In the genomic region with DNA sequence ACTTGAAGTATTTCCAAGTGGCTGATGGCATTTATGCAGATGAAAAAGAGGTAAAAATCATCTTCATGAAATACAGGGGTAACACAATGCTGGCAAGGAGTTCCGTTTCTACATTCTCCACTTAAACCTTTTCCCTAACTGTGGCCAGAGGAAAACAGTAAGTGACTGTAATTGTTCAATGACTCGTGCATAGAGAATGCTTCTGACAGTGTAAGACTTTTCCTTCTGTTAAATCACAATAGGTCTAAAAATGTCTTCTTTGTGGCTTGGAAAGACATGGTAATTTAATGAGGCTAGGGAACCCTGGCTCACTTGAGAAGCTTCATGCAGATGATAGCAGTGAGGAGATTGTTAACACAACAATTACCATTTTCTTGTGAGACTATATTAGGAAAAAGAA, we compare ENCODE assay signal across 15 cellular contexts. TPM values are rescaled to one million over a fixed set of nuclear protein-coding genes. Genes with fewer than 3 reads are reported as not detected.
DNase-seq lines count a peak whose midpoint lies in the region; ATAC-seq and TF ChIP-seq lines count a peak whose summit lies in the region.
"Had no signal": no experiment of that assay in that cellular context is flagged by ENCODE, and none has a peak within 500 bp of the region (broad histone marks: within the 10 kb centered on the region; RNA-seq: fewer than 3 reads in every experiment).

No MANE protein-coding gene starts in this region.

- peak overlapping the region; percentile 72 for H3K27ac Mint-ChIP-seq in HFFc6
- peak overlapping the region in 4 of 5 experiments; percentile 13 to 82 (median 51) for H3K27ac Mint-ChIP-seq in brain
- H3K27ac Mint-ChIP-seq: activated naive CD4-positive, alpha-beta T cell treated with anti-CD3 and anti-CD28 coated beads, Interleukin-2, amount 50 U/mL, for 72 hours; natural killer cell treated with Interleukin-12 subunit alpha and Interleukin-12 subunit beta and Interleukin-15 and Interleukin-18, amount 100 ng/mL, for 72 hours had no signal

- peak; percentile 50 for DNase-seq in A673 (ENCODE audit: low spot score)
- peak; percentile 79 for DNase-seq in HFFc6
- peak; percentile 24 for DNase-seq in iPS-NIHi7 (ENCODE audit: extremely low spot score)
- no peak for DNase-seq in dorsolateral prefrontal cortex
- no peak for DNase-seq in NCI-H345 (lab: John Stamatoyannopoulos, UW)
- DNase-seq: KBM-7; NCI-H2107; stimulated activated naive CD8-positive, alpha-beta T cell treated with anti-CD3 and anti-CD28 coated beads, Interleukin-15, Interleukin-2, amounts not matched to agents 100 U/mL and 50 U/mL, for 24 hours; T1000 had no signal

- H3K4me3 Mint-ChIP-seq in HFFc6 (peak overlapping the region; percentile 64), brain (peak overlapping the region in 4 of 5 experiments; percentile 1 to 40 (median 18))
- H3K4me3 Mint-ChIP-seq: natural killer cell treated with Interleukin-12 subunit alpha and Interleukin-12 subunit beta and Interleukin-15 and Interleukin-18, amount 100 ng/mL, for 72 hours had no signal

- intact Hi-C loops in A673 (cut with micrococcal nuclease; ENCODE audit: unreplicated experiment) (no loop called here), dorsolateral prefrontal cortex (cut with DNase I) (no loop called here)

- H3K4me1 ChIP-seq in A673 (ENCODE audit: insufficient read depth, low read length, poor library complexity, severe bottlenecking), result peaks cover 14% of the 10 kb centered on the region
- H3K4me1 ChIP-seq: A549 had no signal

- H3K9me3 Mint-ChIP-seq in HFFc6 (no peaks in the 10 kb centered on the region), brain (no peaks in the 10 kb centered on the region)
- H3K9me3 Mint-ChIP-seq: activated naive CD4-positive, alpha-beta T cell treated with anti-CD3 and anti-CD28 coated beads, Interleukin-2, amount 50 U/mL, for 72 hours; natural killer cell treated with Interleukin-12 subunit alpha and Interleukin-12 subunit beta and Interleukin-15 and Interleukin-18, amount 100 ng/mL, for 72 hours had no signal

- no TSS peak for BruUV-seq in A673 (replicated peaks; lab: Mats Ljungman, UMichigan)

- H3K9me3 ChIP-seq in A673 (ENCODE audit: low read depth, low read length, poor library complexity, severe bottlenecking), result no peaks in the 10 kb centered on the region
- H3K9me3 ChIP-seq: A549 had no signal

- H3K36me3 Mint-ChIP-seq in HFFc6 (ENCODE audit: low read depth) (peaks cover 7% of the 10 kb centered on the region; the same call in 1 of the 2 replicates), brain (no peaks in the 10 kb centered on the region)
- H3K36me3 Mint-ChIP-seq: activated naive CD4-positive, alpha-beta T cell treated with anti-CD3 and anti-CD28 coated beads, Interleukin-2, amount 50 U/mL, for 72 hours; natural killer cell treated with Interleukin-12 subunit alpha and Interleukin-12 subunit beta and Interleukin-15 and Interleukin-18, amount 100 ng/mL, for 72 hours had no signal

- TF ChIP-seq CTCF in A673 (conservative IDR thresholded peaks at IDR 0.05; ENCODE audit: low read depth, low read length) (no peak), HFFc6 (IDR thresholded peaks at IDR 0.05) (no peak), brain (conservative IDR thresholded peaks at IDR 0.05) (no peak), dorsolateral prefrontal cortex (IDR thresholded peaks at IDR 0.05 in 54 of 56, conservative IDR thresholded peaks at IDR 0.05 in 2 of 56; ENCODE audit: low read depth in 1 of 56, partially characterized antibody in 56 of 56) (no peak)

- H3K27ac ChIP-seq in A673 (ENCODE audit: low read depth, low read length, poor library complexity, severe bottlenecking) (no peak overlapping the region), dorsolateral prefrontal cortex (no peak overlapping the region)
- H3K27ac ChIP-seq: A549 had no signal

- peaks cover 49% of the 10 kb centered on the region for H3K4me1 Mint-ChIP-seq in HFFc6 (ENCODE audit: low read depth)
- H3K4me1 Mint-ChIP-seq in brain, result peaks cover 35% of the 10 kb centered on the region

- POLR2A ChIA-PET in A673 (lab: Charles Lee; ENCODE audit: low non-redundant PET), result interaction anchor here (0.8 kb wide), 1 partner anchor 856 kb away, joined by 5 read pairs; no protein-coding TSS in a partner anchor

- H3K36me3 ChIP-seq in A673 (ENCODE audit: insufficient read depth, low read length, poor library complexity, severe bottlenecking), result no peaks in the 10 kb centered on the region

- H3K27me3 ChIP-seq in A673 (replicated peaks; ENCODE audit: insufficient read depth, low read depth, low read length, poor library complexity) (no peaks in the 10 kb centered on the region), dorsolateral prefrontal cortex (peaks cover 0 to 18% (median 0%) of the 10 kb centered on the region in 45 donors)

- CTCF ChIA-PET in A673 (lab: Charles Lee), result no interaction called here

- no peak for ATAC-seq in GM18519 (IDR thresholded peaks at IDR 0.05; ENCODE audit: low FRiP score, unreplicated experiment)
- no peak for ATAC-seq in GM19035 (IDR thresholded peaks at IDR 0.05; ENCODE audit: unreplicated experiment)
- ATAC-seq: activated naive CD4-positive, alpha-beta T cell treated with anti-CD3 and anti-CD28 coated beads, Interleukin-2, amount 50 U/mL, for 72 hours; natural killer cell treated with Interleukin-12 subunit alpha and Interleukin-12 subunit beta and Interleukin-15 and Interleukin-18, amount 100 ng/mL, for 72 hours; stimulated activated naive CD8-positive, alpha-beta T cell treated with anti-CD3 and anti-CD28 coated beads, Interleukin-15, Interleukin-2, amounts not matched to agents 100 U/mL and 50 U/mL, for 24 hours had no signal

- H3K27me3 Mint-ChIP-seq in HFFc6 (ENCODE audit: insufficient read depth) (peaks cover 2% of the 10 kb centered on the region), brain (no peaks in the 10 kb centered on the region)

- no peak overlapping the region for H3K4me3 ChIP-seq in A673 (ENCODE audit: low read depth, low read length, poor library complexity, severe bottlenecking)
- H3K4me3 ChIP-seq in dorsolateral prefrontal cortex, result no peak overlapping the region
- H3K4me3 ChIP-seq: A549 had no signal

RNA-seq across cellular contexts. Expression of a gene that starts 50.3 kb away (rescaled TPM):
- total RNA-seq in A673 (2021) (62.8 and 64.0 TPM in 2 replicates), dorsolateral prefrontal cortex (10 to 100 TPM; 23.6 to 48.0 (median 32.1) TPM)
- 100 to 1,000 TPM; 182 to 239 (median 205) TPM for total RNA-seq in HFFc6 (2021; fragmentation: NEBNext Ultra II Directional; extraction: Animal tissue kit (Norgen Biotek cat#: 25700))
- 91.7 TPM for polyA plus RNA-seq in brain (ENCODE audit: insufficient read depth, low read depth, low replicate concordance)

Comparison
In these comparisons a context has a peak if more than half of its experiments do, and no peak if none do; other contexts are left out.
1. DNase-seq: peak in A673 (single experiment), HFFc6 (single experiment) and iPS-NIHi7 (single experiment); none in dorsolateral prefrontal cortex (0 of 10) and NCI-H345 (single experiment).